ENCODE assay signal across 10 cellular contexts in the genomic region with DNA sequence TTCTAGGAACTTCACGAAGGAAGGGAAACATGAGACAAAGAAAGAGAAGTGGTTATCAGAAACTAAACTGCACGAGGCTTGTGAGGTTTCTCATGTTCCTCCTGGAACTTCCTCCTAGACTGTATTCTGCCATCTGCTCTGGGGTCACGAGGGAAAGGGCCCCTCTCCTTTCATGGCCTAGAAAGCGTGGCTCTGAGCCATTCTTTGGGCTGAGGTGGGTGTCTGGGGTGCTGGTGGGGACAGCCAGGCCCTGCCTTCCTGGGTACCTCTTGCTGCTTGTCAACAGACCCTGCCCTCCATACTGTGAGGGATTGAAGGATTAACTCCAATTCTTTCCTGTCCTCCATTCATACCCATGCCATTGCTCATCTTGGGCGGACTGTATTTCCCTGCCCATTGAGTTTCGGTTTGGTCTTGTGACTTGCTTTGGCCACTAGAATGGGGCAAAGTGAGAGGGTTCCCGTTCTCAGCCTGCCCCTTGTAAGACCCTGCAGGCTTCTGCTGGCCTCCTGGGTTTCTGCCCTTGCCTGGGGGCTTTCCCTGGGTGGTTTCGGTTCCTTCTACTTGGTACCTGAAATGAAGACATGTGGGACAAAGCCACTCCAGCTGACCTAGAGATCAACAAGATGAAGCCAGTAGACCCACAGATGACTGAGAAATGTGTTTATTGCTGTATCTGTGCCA. TPM values are rescaled to one million over a fixed set of nuclear protein-coding genes. Genes with fewer than 3 reads are reported as not detected.
A peak's percentile ranks its signal among the peaks of the same experiment; 100 is the strongest.
DNase-seq lines count a peak whose midpoint lies in the region; ATAC-seq and TF ChIP-seq lines count a peak whose summit lies in the region.
"Had no signal": no experiment of that assay in that cellular context is flagged by ENCODE, and none has a peak within 500 bp of the region (broad histone marks: within the 10 kb centered on the region; RNA-seq: fewer than 3 reads in every experiment).

No MANE protein-coding gene starts in this region.

- DNase-seq in CD1c-positive myeloid dendritic cell (ENCODE audit: extremely low spot score) = peak; percentile 86
- DNase-seq in activated T-helper 1 cell treated with anti-CD3 and anti-CD28 coated beads, Interleukin-12 subunit alpha, Interleukin-12 subunit beta, Interleukin-2, Interleukin-4 antibody, amounts not matched to agents 30 ng/mL and 10 ng/mL and 1 ng/mL, durations not matched to agents 14 hours and 24 hours and 36 hours (ENCODE audit: low spot score) = no peak
- DNase-seq in NCI-H146 treated with DMSO at 0.1 percent for 48 hours (lab: John Stamatoyannopoulos, UW; ENCODE audit: unreplicated experiment) = no peak
- DNase-seq in retina = no peak
- no peak for DNase-seq in NCI-H510A treated with DMSO at 0.1 percent for 48 hours (lab: John Stamatoyannopoulos, UW)
- DNase-seq in omental fat pad (ENCODE audit: low spot score) = no peak
- DNase-seq: DND-41, psoas muscle had no signal

- no peak for TF ChIP-seq CTCF in omental fat pad (IDR thresholded peaks at IDR 0.05)

- peaks cover 60% of the 10 kb centered on the region for H3K4me1 Mint-ChIP-seq in activated T-helper 1 cell treated with anti-CD3 and anti-CD28 coated beads, Interleukin-12 subunit alpha, Interleukin-12 subunit beta, Interleukin-2, Interleukin-4 antibody, amounts not matched to agents 30 ng/mL and 10 ng/mL and 1 ng/mL, durations not matched to agents 14 hours and 24 hours and 36 hours (ENCODE audit: low read depth)

- no peaks in the 10 kb centered on the region for H3K9me3 Mint-ChIP-seq in activated T-helper 1 cell treated with anti-CD3 and anti-CD28 coated beads, Interleukin-12 subunit alpha, Interleukin-12 subunit beta, Interleukin-2, Interleukin-4 antibody, amounts not matched to agents 30 ng/mL and 10 ng/mL and 1 ng/mL, durations not matched to agents 14 hours and 24 hours and 36 hours

- no peak overlapping the region for H3K27ac Mint-ChIP-seq in activated T-helper 1 cell treated with anti-CD3 and anti-CD28 coated beads, Interleukin-12 subunit alpha, Interleukin-12 subunit beta, Interleukin-2, Interleukin-4 antibody, amounts not matched to agents 30 ng/mL and 10 ng/mL and 1 ng/mL, durations not matched to agents 14 hours and 24 hours and 36 hours

- H3K4me3 Mint-ChIP-seq in activated T-helper 1 cell treated with anti-CD3 and anti-CD28 coated beads, Interleukin-12 subunit alpha, Interleukin-12 subunit beta, Interleukin-2, Interleukin-4 antibody, amounts not matched to agents 30 ng/mL and 10 ng/mL and 1 ng/mL, durations not matched to agents 14 hours and 24 hours and 36 hours = peak overlapping the region; percentile 27

- intact Hi-C loops in activated T-helper 1 cell treated with anti-CD3 and anti-CD28 coated beads, Interleukin-12 subunit alpha, Interleukin-12 subunit beta, Interleukin-2, Interleukin-4 antibody, amounts not matched to agents 30 ng/mL and 10 ng/mL and 1 ng/mL, durations not matched to agents 14 hours and 24 hours and 36 hours (cut with micrococcal nuclease) = no loop called here

- peak; percentile 91 for ATAC-seq in GM19351 (IDR thresholded peaks at IDR 0.05; ENCODE audit: unreplicated experiment)
- peak; percentile 94 for ATAC-seq in HG03135 (IDR thresholded peaks at IDR 0.05; ENCODE audit: unreplicated experiment)
- ATAC-seq in omental fat pad (ENCODE audit: low FRiP score) = no peak
- ATAC-seq: psoas muscle had no signal

- H3K27me3 Mint-ChIP-seq in activated T-helper 1 cell treated with anti-CD3 and anti-CD28 coated beads, Interleukin-12 subunit alpha, Interleukin-12 subunit beta, Interleukin-2, Interleukin-4 antibody, amounts not matched to agents 30 ng/mL and 10 ng/mL and 1 ng/mL, durations not matched to agents 14 hours and 24 hours and 36 hours (ENCODE audit: insufficient read depth) = peaks cover 3% of the 10 kb centered on the region

- peaks cover 4% of the 10 kb centered on the region for H3K36me3 Mint-ChIP-seq in activated T-helper 1 cell treated with anti-CD3 and anti-CD28 coated beads, Interleukin-12 subunit alpha, Interleukin-12 subunit beta, Interleukin-2, Interleukin-4 antibody, amounts not matched to agents 30 ng/mL and 10 ng/mL and 1 ng/mL, durations not matched to agents 14 hours and 24 hours and 36 hours (ENCODE audit: low read depth)

RNA-seq across cellular contexts. Expression of a gene that starts 14.9 kb away (rescaled TPM):
- 9.2 and 9.4 TPM in 2 replicates for total RNA-seq in activated T-helper 1 cell treated with anti-CD3 and anti-CD28 coated beads, Interleukin-12 subunit alpha, Interleukin-12 subunit beta, Interleukin-2, Interleukin-4 antibody, amounts not matched to agents 30 ng/mL and 10 ng/mL and 1 ng/mL, durations not matched to agents 14 hours and 24 hours and 36 hours
- 10 to 100 TPM in 3 of 4 donors, 1 to 10 TPM in 1; 3.0 to 42.9 (median 14.8) TPM for total RNA-seq in omental fat pad

RNA-seq across cellular contexts. Expression of a gene that starts 56.4 kb away (rescaled TPM):
- total RNA-seq in activated T-helper 1 cell treated with anti-CD3 and anti-CD28 coated beads, Interleukin-12 subunit alpha, Interleukin-12 subunit beta, Interleukin-2, Interleukin-4 antibody, amounts not matched to agents 30 ng/mL and 10 ng/mL and 1 ng/mL, durations not matched to agents 14 hours and 24 hours and 36 hours = 3.9 and 4.5 TPM in 2 replicates
- 1 to 10 TPM in 3 of 4 donors, under 1 TPM in 1; 0.72 to 4.4 (median 1.4) TPM for total RNA-seq in omental fat pad
